2 cellular contexts compared by ENCODE assay signal in the genomic region with DNA sequence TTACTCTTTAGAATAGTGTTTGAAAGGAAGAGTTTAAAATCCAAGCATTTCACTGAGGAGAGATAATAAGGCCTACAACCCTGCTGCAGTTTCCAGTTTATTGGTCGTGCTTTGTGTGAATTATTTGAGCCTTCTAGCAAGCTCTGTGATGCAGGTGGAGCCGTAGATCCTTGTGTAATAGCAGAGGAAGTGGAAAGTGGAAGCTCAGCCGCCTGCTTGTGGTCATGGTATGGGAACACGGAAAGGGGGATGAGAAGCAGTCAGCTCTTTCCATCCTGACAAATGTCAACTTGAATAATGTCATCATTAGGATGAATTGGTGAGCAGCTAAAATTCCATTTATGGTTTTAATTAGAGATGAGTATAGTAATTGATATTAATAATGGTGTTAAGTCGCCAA.
TF ChIP-seq lines count a peak whose summit lies in the region.

No MANE protein-coding gene starts in this region.

TF ChIP-seq in H1, 55 proteins besides CTCF, POLR2A, EP300 and RAD21:
- TF ChIP-seq JUN (IDR thresholded peaks at IDR 0.05; ENCODE audit: low read depth, low read length) (no peak), CREB1 (IDR thresholded peaks at IDR 0.05) (no peak), HDAC6 (IDR thresholded peaks at IDR 0.05; ENCODE audit: low read depth, low read length) (no peak), EGR1 (IDR thresholded peaks at IDR 0.05; ENCODE audit: borderline replicate concordance, low read depth, low read length) (no peak), CEBPB (IDR thresholded peaks at IDR 0.05; ENCODE audit: low read depth, low read length) (no peak)

TF ChIP-seq in GM23338, 12 proteins besides CTCF, POLR2A, EP300 and RAD21:
- no peak for TF ChIP-seq ZNF331 (CRISPR knock-in tag; IDR thresholded peaks at IDR 0.05; ENCODE audit: low read depth)
- TF ChIP-seq, protein P1, sequence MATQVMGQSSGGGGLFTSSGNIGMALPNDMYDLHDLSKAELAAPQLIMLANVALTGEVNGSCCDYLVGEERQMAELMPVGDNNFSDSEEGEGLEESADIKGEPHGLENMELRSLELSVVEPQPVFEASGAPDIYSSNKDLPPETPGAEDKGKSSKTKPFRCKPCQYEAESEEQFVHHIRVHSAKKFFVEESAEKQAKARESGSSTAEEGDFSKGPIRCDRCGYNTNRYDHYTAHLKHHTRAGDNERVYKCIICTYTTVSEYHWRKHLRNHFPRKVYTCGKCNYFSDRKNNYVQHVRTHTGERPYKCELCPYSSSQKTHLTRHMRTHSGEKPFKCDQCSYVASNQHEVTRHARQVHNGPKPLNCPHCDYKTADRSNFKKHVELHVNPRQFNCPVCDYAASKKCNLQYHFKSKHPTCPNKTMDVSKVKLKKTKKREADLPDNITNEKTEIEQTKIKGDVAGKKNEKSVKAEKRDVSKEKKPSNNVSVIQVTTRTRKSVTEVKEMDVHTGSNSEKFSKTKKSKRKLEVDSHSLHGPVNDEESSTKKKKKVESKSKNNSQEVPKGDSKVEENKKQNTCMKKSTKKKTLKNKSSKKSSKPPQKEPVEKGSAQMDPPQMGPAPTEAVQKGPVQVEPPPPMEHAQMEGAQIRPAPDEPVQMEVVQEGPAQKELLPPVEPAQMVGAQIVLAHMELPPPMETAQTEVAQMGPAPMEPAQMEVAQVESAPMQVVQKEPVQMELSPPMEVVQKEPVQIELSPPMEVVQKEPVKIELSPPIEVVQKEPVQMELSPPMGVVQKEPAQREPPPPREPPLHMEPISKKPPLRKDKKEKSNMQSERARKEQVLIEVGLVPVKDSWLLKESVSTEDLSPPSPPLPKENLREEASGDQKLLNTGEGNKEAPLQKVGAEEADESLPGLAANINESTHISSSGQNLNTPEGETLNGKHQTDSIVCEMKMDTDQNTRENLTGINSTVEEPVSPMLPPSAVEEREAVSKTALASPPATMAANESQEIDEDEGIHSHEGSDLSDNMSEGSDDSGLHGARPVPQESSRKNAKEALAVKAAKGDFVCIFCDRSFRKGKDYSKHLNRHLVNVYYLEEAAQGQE (IDR thresholded peaks at IDR 0.05; ENCODE audit: unreplicated experiment), result no peak
- no peak for TF ChIP-seq EZH2phosphoT487 (IDR thresholded peaks at IDR 0.05; ENCODE audit: unreplicated experiment)
- no peak for TF ChIP-seq ZNF114 (CRISPR knock-in tag; IDR thresholded peaks at IDR 0.05)
- no peak for TF ChIP-seq STAT1 (IDR thresholded peaks at IDR 0.05; ENCODE audit: unreplicated experiment)
- TF ChIP-seq, protein P2, sequence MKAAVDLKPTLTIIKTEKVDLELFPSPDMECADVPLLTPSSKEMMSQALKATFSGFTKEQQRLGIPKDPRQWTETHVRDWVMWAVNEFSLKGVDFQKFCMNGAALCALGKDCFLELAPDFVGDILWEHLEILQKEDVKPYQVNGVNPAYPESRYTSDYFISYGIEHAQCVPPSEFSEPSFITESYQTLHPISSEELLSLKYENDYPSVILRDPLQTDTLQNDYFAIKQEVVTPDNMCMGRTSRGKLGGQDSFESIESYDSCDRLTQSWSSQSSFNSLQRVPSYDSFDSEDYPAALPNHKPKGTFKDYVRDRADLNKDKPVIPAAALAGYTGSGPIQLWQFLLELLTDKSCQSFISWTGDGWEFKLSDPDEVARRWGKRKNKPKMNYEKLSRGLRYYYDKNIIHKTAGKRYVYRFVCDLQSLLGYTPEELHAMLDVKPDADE (IDR thresholded peaks at IDR 0.05), result no peak
- no peak for TF ChIP-seq JUNB (IDR thresholded peaks at IDR 0.05; ENCODE audit: unreplicated experiment)
- no peak for TF ChIP-seq CREB1 (CRISPR knock-in tag; IDR thresholded peaks at IDR 0.05; ENCODE audit: low read depth)
